Comparison of ENCODE assay signal across 2 cellular contexts in the genomic region with DNA sequence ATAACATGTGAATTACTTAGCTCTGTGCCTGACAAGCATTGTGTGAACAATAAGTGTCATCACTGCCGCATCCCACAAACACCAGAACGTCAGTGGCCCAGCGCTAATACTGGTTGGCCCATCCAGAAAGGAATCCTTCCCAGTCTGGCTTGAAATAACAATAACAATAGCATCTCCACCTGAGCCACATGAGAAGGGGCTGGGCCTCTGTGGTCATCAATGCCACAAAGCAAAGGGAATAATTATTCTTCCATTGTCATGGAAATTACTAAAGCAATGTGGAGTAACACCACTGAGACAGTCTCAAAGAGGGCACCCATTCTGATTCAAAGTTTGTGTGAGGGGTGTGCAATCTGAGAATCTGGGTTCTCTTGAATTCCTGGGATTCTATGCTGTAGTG.
TF ChIP-seq lines count a peak whose summit lies in the region.

No MANE protein-coding gene starts in this region.

TF ChIP-seq in GM23338, 12 proteins besides CTCF, POLR2A, EP300 and RAD21 (continues in another document):
- TF ChIP-seq ZNF114 (CRISPR knock-in tag; IDR thresholded peaks at IDR 0.05) (no peak), EZH2phosphoT487 (IDR thresholded peaks at IDR 0.05; ENCODE audit: unreplicated experiment) (no peak), ZNF331 (CRISPR knock-in tag; IDR thresholded peaks at IDR 0.05; ENCODE audit: low read depth) (no peak), EZH2 (IDR thresholded peaks at IDR 0.05; ENCODE audit: low read depth, unreplicated experiment) (no peak), NANOG (IDR thresholded peaks at IDR 0.05; ENCODE audit: borderline replicate concordance) (peak; percentile 79; the same call in 1 of the 2 replicates), CREB1 (CRISPR knock-in tag; IDR thresholded peaks at IDR 0.05; ENCODE audit: low read depth) (peak; percentile 62; the same call in 1 of the 2 replicates), STAT1 (IDR thresholded peaks at IDR 0.05; ENCODE audit: unreplicated experiment) (no peak)
- TF ChIP-seq, protein P1, sequence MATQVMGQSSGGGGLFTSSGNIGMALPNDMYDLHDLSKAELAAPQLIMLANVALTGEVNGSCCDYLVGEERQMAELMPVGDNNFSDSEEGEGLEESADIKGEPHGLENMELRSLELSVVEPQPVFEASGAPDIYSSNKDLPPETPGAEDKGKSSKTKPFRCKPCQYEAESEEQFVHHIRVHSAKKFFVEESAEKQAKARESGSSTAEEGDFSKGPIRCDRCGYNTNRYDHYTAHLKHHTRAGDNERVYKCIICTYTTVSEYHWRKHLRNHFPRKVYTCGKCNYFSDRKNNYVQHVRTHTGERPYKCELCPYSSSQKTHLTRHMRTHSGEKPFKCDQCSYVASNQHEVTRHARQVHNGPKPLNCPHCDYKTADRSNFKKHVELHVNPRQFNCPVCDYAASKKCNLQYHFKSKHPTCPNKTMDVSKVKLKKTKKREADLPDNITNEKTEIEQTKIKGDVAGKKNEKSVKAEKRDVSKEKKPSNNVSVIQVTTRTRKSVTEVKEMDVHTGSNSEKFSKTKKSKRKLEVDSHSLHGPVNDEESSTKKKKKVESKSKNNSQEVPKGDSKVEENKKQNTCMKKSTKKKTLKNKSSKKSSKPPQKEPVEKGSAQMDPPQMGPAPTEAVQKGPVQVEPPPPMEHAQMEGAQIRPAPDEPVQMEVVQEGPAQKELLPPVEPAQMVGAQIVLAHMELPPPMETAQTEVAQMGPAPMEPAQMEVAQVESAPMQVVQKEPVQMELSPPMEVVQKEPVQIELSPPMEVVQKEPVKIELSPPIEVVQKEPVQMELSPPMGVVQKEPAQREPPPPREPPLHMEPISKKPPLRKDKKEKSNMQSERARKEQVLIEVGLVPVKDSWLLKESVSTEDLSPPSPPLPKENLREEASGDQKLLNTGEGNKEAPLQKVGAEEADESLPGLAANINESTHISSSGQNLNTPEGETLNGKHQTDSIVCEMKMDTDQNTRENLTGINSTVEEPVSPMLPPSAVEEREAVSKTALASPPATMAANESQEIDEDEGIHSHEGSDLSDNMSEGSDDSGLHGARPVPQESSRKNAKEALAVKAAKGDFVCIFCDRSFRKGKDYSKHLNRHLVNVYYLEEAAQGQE (IDR thresholded peaks at IDR 0.05; ENCODE audit: unreplicated experiment): no peak
- TF ChIP-seq, protein P2, sequence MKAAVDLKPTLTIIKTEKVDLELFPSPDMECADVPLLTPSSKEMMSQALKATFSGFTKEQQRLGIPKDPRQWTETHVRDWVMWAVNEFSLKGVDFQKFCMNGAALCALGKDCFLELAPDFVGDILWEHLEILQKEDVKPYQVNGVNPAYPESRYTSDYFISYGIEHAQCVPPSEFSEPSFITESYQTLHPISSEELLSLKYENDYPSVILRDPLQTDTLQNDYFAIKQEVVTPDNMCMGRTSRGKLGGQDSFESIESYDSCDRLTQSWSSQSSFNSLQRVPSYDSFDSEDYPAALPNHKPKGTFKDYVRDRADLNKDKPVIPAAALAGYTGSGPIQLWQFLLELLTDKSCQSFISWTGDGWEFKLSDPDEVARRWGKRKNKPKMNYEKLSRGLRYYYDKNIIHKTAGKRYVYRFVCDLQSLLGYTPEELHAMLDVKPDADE (IDR thresholded peaks at IDR 0.05): no peak

TF ChIP-seq in IMR-90, 13 proteins besides CTCF, POLR2A, EP300 and RAD21:
- TF ChIP-seq MXI1 (IDR thresholded peaks at IDR 0.05; ENCODE audit: borderline replicate concordance, low read depth, low read length) (no peak), MAZ (IDR thresholded peaks at IDR 0.05; ENCODE audit: borderline replicate concordance, low read depth, low read length) (no peak), SMC3 (IDR thresholded peaks at IDR 0.05; ENCODE audit: low read depth, low read length) (no peak), CEBPB (IDR thresholded peaks at IDR 0.05; ENCODE audit: low read depth, low read length) (no peak), BHLHE40 (IDR thresholded peaks at IDR 0.05; ENCODE audit: low read depth, low read length) (no peak), FOS (IDR thresholded peaks at IDR 0.05; ENCODE audit: low read depth, low read length) (no peak), CHD1 (IDR thresholded peaks at IDR 0.05; ENCODE audit: low read depth, low read length) (no peak), MAFK (IDR thresholded peaks at IDR 0.05; ENCODE audit: low read depth, low read length) (no peak), RFX5 (IDR thresholded peaks at IDR 0.05; ENCODE audit: low read depth, low read length) (no peak), NFE2L2 (IDR thresholded peaks at IDR 0.05; ENCODE audit: low read depth, low read length) (no peak)
- TF ChIP-seq, protein P3, sequence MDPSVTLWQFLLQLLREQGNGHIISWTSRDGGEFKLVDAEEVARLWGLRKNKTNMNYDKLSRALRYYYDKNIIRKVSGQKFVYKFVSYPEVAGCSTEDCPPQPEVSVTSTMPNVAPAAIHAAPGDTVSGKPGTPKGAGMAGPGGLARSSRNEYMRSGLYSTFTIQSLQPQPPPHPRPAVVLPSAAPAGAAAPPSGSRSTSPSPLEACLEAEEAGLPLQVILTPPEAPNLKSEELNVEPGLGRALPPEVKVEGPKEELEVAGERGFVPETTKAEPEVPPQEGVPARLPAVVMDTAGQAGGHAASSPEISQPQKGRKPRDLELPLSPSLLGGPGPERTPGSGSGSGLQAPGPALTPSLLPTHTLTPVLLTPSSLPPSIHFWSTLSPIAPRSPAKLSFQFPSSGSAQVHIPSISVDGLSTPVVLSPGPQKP (IDR thresholded peaks at IDR 0.05; ENCODE audit: borderline replicate concordance, low read depth, low read length): no peak
- TF ChIP-seq, protein P4, sequence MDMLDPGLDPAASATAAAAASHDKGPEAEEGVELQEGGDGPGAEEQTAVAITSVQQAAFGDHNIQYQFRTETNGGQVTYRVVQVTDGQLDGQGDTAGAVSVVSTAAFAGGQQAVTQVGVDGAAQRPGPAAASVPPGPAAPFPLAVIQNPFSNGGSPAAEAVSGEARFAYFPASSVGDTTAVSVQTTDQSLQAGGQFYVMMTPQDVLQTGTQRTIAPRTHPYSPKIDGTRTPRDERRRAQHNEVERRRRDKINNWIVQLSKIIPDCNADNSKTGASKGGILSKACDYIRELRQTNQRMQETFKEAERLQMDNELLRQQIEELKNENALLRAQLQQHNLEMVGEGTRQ (IDR thresholded peaks at IDR 0.05; ENCODE audit: low read depth, low read length): no peak
TF ChIP-seq in IMR-90: peak in this region for 0.
